17 cellular contexts compared by ENCODE assay signal in the genomic region with DNA sequence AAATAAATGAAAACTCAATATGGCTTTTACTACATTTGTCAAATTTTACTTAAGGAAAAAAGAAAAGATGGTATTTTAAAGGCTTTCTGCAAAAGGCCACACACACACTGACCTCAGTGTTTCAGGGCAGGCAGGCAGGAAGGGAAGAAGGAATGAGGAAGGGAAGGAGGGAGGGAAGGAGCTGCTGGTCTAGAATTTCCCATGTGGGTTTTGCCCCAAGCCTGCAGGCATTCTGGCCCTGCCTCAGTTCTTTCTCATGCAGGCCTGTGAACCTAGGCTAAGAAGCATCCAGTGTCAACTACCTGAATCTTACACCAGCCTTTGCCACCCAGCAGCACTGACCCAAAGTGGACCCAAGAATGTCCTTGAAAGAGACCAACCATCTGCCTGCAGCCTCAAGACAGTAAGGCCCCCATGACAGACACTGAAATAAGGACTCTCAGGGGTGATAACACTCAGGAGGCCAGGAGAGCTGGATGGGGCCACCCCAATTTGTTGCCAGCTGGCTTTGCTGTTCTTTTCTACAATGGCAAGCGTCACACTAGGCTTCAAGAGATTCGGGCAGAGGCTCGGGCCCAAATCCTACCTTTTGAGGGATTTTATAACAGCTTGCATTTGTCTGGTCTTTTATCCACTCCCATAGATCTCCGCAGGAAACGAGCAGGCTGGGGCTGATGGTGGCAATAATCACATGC. TPM values are rescaled to one million over a fixed set of nuclear protein-coding genes. Genes with fewer than 3 reads are reported as not detected.
A peak's percentile ranks its signal among the peaks of the same experiment; 100 is the strongest.
DNase-seq lines count a peak whose midpoint lies in the region; ATAC-seq and TF ChIP-seq lines count a peak whose summit lies in the region.
"Had no signal": no experiment of that assay in that cellular context is flagged by ENCODE, and none has a peak within 500 bp of the region (broad histone marks: within the 10 kb centered on the region; RNA-seq: fewer than 3 reads in every experiment).

No MANE protein-coding gene starts in this region.

- TF ChIP-seq CTCF in H9 (conservative IDR thresholded peaks at IDR 0.05) (no peak), GM10266 (IDR thresholded peaks at IDR 0.05; ENCODE audit: control insufficient read depth, insufficient read depth, low read depth, missing control alignments) (no peak)

- no peak overlapping the region for H2BK12ac ChIP-seq in H9 (ENCODE audit: insufficient read length, low read depth, low read length)

- H3K56ac ChIP-seq in H9 (ENCODE audit: insufficient read length, low read depth, low read length), result no peak overlapping the region

- no peak overlapping the region for H2BK5ac ChIP-seq in H9 (ENCODE audit: insufficient read length, low read length)

- H2AK5ac ChIP-seq in H9 (ENCODE audit: insufficient read length, low read length), result no peak overlapping the region

- H3K9me3 ChIP-seq in H9 (ENCODE audit: control insufficient read depth, low read depth, low read length), result no peaks in the 10 kb centered on the region
- H3K9me3 ChIP-seq in SJSA1 (replicated peaks), result no peaks in the 10 kb centered on the region

- no peak overlapping the region for H4K91ac ChIP-seq in H9 (ENCODE audit: insufficient read length, low read depth, low read length)

- H3K79me2 ChIP-seq in H9 (ENCODE audit: insufficient read depth, low read length), result no peaks in the 10 kb centered on the region; the same call in 1 of the 2 replicates

- no peaks in the 10 kb centered on the region for H3K27me3 Mint-ChIP-seq in H9 (ENCODE audit: low read depth)
- no peaks in the 10 kb centered on the region for H3K27me3 Mint-ChIP-seq in stimulated activated naive B cell treated with anti-CD40 and anti-IgM and Interleukin-4, amounts not matched to agents 10 μg/mL and 1 μg/mL and 100 μg/mL, for 72 hours
- H3K27me3 Mint-ChIP-seq: IgD-negative memory B cell had no signal

- H3K14ac ChIP-seq in H9 (ENCODE audit: insufficient read depth, low read length), result no peak overlapping the region

- H3K4ac ChIP-seq in H9 (ENCODE audit: low read depth, low read length), result no peak overlapping the region

- no peak overlapping the region for H3K4me3 Mint-ChIP-seq in H9
- no peak overlapping the region for H3K4me3 Mint-ChIP-seq in stimulated activated naive B cell treated with anti-CD40 and anti-IgM and Interleukin-4, amounts not matched to agents 10 μg/mL and 1 μg/mL and 100 μg/mL, for 72 hours
- H3K4me3 Mint-ChIP-seq: IgD-negative memory B cell had no signal

- no peak overlapping the region for H3K4me3 ChIP-seq in SJSA1
- H3K4me3 ChIP-seq: BLaER1 treated with 17β-estradiol and CSF1 and Interleukin-3, amounts not matched to agents 10 nM and 100 nM had no signal

- no peak overlapping the region for H3K23ac ChIP-seq in H9 (ENCODE audit: insufficient read length, low read depth, low read length)

- H3K79me1 ChIP-seq in H9 (ENCODE audit: insufficient read depth, low read depth, low read length, poor library complexity, severe bottlenecking), result no peaks in the 10 kb centered on the region

- H3K4me1 ChIP-seq in H9 (ENCODE audit: insufficient read depth, low read length) (0 out of 2 replicates have a peak, but pooled peaks cover 6% of the 10 kb centered on the region), SJSA1 (replicated peaks) (peaks cover 17% of the 10 kb centered on the region)

- H3K36me3 Mint-ChIP-seq in H9 (ENCODE audit: insufficient read depth in 1 of 3, low read depth in 3 of 3), result peaks cover 2 to 11% (median 6%) of the 10 kb centered on the region in 3 experiments; a peak in 5 of 7 replicates
- peaks cover 3 to 14% of the 10 kb centered on the region in 2 donors for H3K36me3 Mint-ChIP-seq in stimulated activated naive B cell treated with anti-CD40 and anti-IgM and Interleukin-4, amounts not matched to agents 10 μg/mL and 1 μg/mL and 100 μg/mL, for 72 hours
- H3K36me3 Mint-ChIP-seq: IgD-negative memory B cell had no signal

- H3K36me3 ChIP-seq in SJSA1, result no peaks in the 10 kb centered on the region

- H2BK120ac ChIP-seq in H9 (ENCODE audit: low read depth, low read length, poor library complexity, severe bottlenecking), result no peak overlapping the region

- peaks cover 36 to 40% of the 10 kb centered on the region in 2 experiments for H3K4me1 Mint-ChIP-seq in H9
- H3K4me1 Mint-ChIP-seq in stimulated activated naive B cell treated with anti-CD40 and anti-IgM and Interleukin-4, amounts not matched to agents 10 μg/mL and 1 μg/mL and 100 μg/mL, for 72 hours, result peaks cover 0 to 6% of the 10 kb centered on the region in 2 donors
- H3K4me1 Mint-ChIP-seq: IgD-negative memory B cell had no signal

- H3K18ac ChIP-seq in H9 (ENCODE audit: insufficient read length, low read depth, low read length), result no peak overlapping the region

- H3K27ac Mint-ChIP-seq in H9, result peak overlapping the region in 2 of 3 experiments; percentile 25 to 89; a peak in 3 of 7 replicates
- H3K27ac Mint-ChIP-seq in stimulated activated naive B cell treated with anti-CD40 and anti-IgM and Interleukin-4, amounts not matched to agents 10 μg/mL and 1 μg/mL and 100 μg/mL, for 72 hours, result peak overlapping the region; percentile 33

- H3K9ac ChIP-seq in H9 (ENCODE audit: extremely low read depth, insufficient read length, low read length), result no peak overlapping the region
- H3K9ac ChIP-seq: BLaER1 treated with 17β-estradiol and CSF1 and Interleukin-3, amounts not matched to agents 10 nM and 100 nM had no signal

- no peak overlapping the region for H2BK15ac ChIP-seq in H9 (ENCODE audit: low read depth, low read length)

- H3K23me2 ChIP-seq in H9 (ENCODE audit: insufficient read length, low read depth, low read length, poor library complexity, severe bottlenecking), result no peaks in the 10 kb centered on the region

- no peak for DNase-seq in H9
- peak; percentile 13 to 24 for DNase-seq in SJSA1 (ENCODE audit: low read depth in 1 of 2, low spot score in 2 of 2)
- DNase-seq in left lobe of liver (ENCODE audit: low spot score), result peak; percentile 19
- DNase-seq in stimulated activated naive B cell treated with anti-CD40 and anti-IgM and Interleukin-4, amounts not matched to agents 10 μg/mL and 1 μg/mL and 100 μg/mL, for 72 hours, result no peak
- no peak for DNase-seq in activated naive CD4-positive, alpha-beta T cell treated with Interleukin-2 at 50 U/mL for 16 hours
- DNase-seq in KBM-7, result no peak
- no peak for DNase-seq in GM10266 (ENCODE audit: extremely low spot score)
- DNase-seq: DMS 273 treated with DMSO at 0.1 percent for 48 hours, NCI-H1417, NCI-H1930, NCI-H2171, NCI-H446 treated with DMSO at 0.1 percent for 48 hours, NCI-H774, Right ventricle myocardium superior had no signal

- peaks cover 0 to 3% of the 10 kb centered on the region in 2 experiments; a peak in 2 of 5 replicates for H3K9me3 Mint-ChIP-seq in H9
- H3K9me3 Mint-ChIP-seq in stimulated activated naive B cell treated with anti-CD40 and anti-IgM and Interleukin-4, amounts not matched to agents 10 μg/mL and 1 μg/mL and 100 μg/mL, for 72 hours, result peaks cover 0 to 3% of the 10 kb centered on the region in 2 donors
- H3K9me3 Mint-ChIP-seq: IgD-negative memory B cell had no signal

- H3K4me2 ChIP-seq in H9 (ENCODE audit: insufficient read depth, insufficient read length, low read length), result no peak overlapping the region
- H3K4me2 ChIP-seq: BLaER1 treated with 17β-estradiol and CSF1 and Interleukin-3, amounts not matched to agents 10 nM and 100 nM had no signal

- no peak overlapping the region for H3T11ph ChIP-seq in H9 (ENCODE audit: low read length)

- in situ Hi-C loops in KBM-7 (cut with MboI; ENCODE audit: low pct_unique_long_range_greater_than_20kb, low sequenced_read_pairs), result no loop called here

- no peaks in the 10 kb centered on the region for H3K27me3 ChIP-seq in H9 (ENCODE audit: insufficient read depth, low read length)
- H3K27me3 ChIP-seq in SJSA1 (replicated peaks), result no peaks in the 10 kb centered on the region
- H3K27me3 ChIP-seq: BLaER1 treated with 17β-estradiol and CSF1 and Interleukin-3, amounts not matched to agents 10 nM and 100 nM had no signal

- no peak overlapping the region for H2BK20ac ChIP-seq in H9 (ENCODE audit: low read depth, low read length, poor library complexity, severe bottlenecking)

- WGBS in H9 (ENCODE audit: extremely low coverage, insufficient read length, low lambda C conversion rate), result no CpG with 5 or more reads among the region's 5 CpGs

- ATAC-seq in left lobe of liver (no peak), HG03354 (IDR thresholded peaks at IDR 0.05; ENCODE audit: poor library complexity, severe bottlenecking, unreplicated experiment) (no peak)
- no peak for ATAC-seq in stimulated activated naive B cell treated with anti-CD40 and anti-IgM and Interleukin-4, amounts not matched to agents 10 μg/mL and 1 μg/mL and 100 μg/mL, for 72 hours (replicated peaks)

- H4K20me1 ChIP-seq in H9 (ENCODE audit: control insufficient read depth, insufficient read depth, insufficient read length), result no peaks in the 10 kb centered on the region

- H4K8ac ChIP-seq in H9 (replicated peaks; ENCODE audit: insufficient read length, low read depth, low read length), result no peak overlapping the region

- H3K27ac ChIP-seq in H9 (ENCODE audit: insufficient read length, low read depth, low read length) (no peak overlapping the region), SJSA1 (no peak overlapping the region)
- H3K27ac ChIP-seq: BLaER1 treated with 17β-estradiol and CSF1 and Interleukin-3, amounts not matched to agents 10 nM and 100 nM had no signal

- no peak overlapping the region for H2AFZ ChIP-seq in H9 (ENCODE audit: low read length)

- no peak overlapping the region for H4K5ac ChIP-seq in H9 (ENCODE audit: insufficient read length, low read depth, low read length)

RNA-seq across cellular contexts. Expression of a gene that starts 51.5 kb away (rescaled TPM):
- total RNA-seq in H9 (2021), result 22.7 and 23.0 TPM in 2 replicates
- total RNA-seq in SJSA1 (2014; rRNA removed; shearing (Covaris generic)), result 27.2 and 44.4 TPM in 2 replicates
- 2.8 TPM for total RNA-seq in left lobe of liver

Comparison
In these comparisons a context has a peak if more than half of its experiments do, and no peak if none do; other contexts are left out.
1. DNase-seq: peak in SJSA1 (2 of 2) and left lobe of liver (single experiment); none in H9 (single experiment), stimulated activated naive B cell treated with anti-CD40 and anti-IgM and Interleukin-4, amounts not matched to agents 10 μg/mL and 1 μg/mL and 100 μg/mL, for 72 hours (single experiment), activated naive CD4-positive, alpha-beta T cell treated with Interleukin-2 at 50 U/mL for 16 hours (single experiment), KBM-7 (single experiment) and GM10266 (single experiment).